Comparison of ENCODE assay signal across 15 cellular contexts in genomic region chr16:16092925-16093624, GRCh38.
A peak's percentile ranks its signal among the peaks of the same experiment; 100 is the strongest.
DNase-seq lines count a peak whose midpoint lies in the region; ATAC-seq and TF ChIP-seq lines count a peak whose summit lies in the region.
"Had no signal": no experiment of that assay in that cellular context is flagged by ENCODE, and none has a peak within 500 bp of the region (broad histone marks: within the 10 kb centered on the region; RNA-seq: fewer than 3 reads in every experiment).

No MANE protein-coding gene starts in this region.

- 0 out of 2 replicates have a peak, but pooled peaks cover 5% of the 10 kb centered on the region for H3F3A ChIP-seq in GM23248 (ENCODE audit: insufficient read depth)

- H2AFZ ChIP-seq in GM23248 (no peak overlapping the region), parathyroid adenoma (no peak overlapping the region)

- no peak overlapping the region for H3K4me3 ChIP-seq in GM23248
- H3K4me3 ChIP-seq in esophagus (ENCODE audit: low read depth in 1 of 2, low read length in 2 of 2), result no peak overlapping the region
- no peak overlapping the region for H3K4me3 ChIP-seq in parathyroid adenoma (ENCODE audit: low read depth, low read length)

- H3K9me2 ChIP-seq in GM23248 (ENCODE audit: insufficient read depth), result no peaks in the 10 kb centered on the region

- no peak overlapping the region for H3K9ac ChIP-seq in GM23248
- H3K9ac ChIP-seq in parathyroid adenoma, result no peak overlapping the region

- no peak for TF ChIP-seq CTCF in parathyroid adenoma (IDR thresholded peaks at IDR 0.05)

- H3K4me2 ChIP-seq in GM23248 (ENCODE audit: unreplicated experiment) (no peak overlapping the region), parathyroid adenoma (ENCODE audit: low read length) (peak overlapping the region; percentile 30)

- H3K79me2 ChIP-seq in GM23248 (ENCODE audit: insufficient read depth) (no peaks in the 10 kb centered on the region), parathyroid adenoma (no peaks in the 10 kb centered on the region)

- H4K20me1 ChIP-seq in GM23248 (ENCODE audit: insufficient read depth), result no peaks in the 10 kb centered on the region

- peaks cover 12% of the 10 kb centered on the region; the same call in 1 of the 2 replicates for H3K4me1 ChIP-seq in GM23248 (ENCODE audit: insufficient read depth)
- no peaks in the 10 kb centered on the region for H3K4me1 ChIP-seq in esophagus (ENCODE audit: control insufficient read depth in 2 of 2, insufficient read depth in 2 of 2, low read length in 1 of 2)
- peaks cover 3% of the 10 kb centered on the region for H3K4me1 ChIP-seq in parathyroid adenoma

- no peaks in the 10 kb centered on the region for H3K27me3 ChIP-seq in GM23248 (replicated peaks; ENCODE audit: insufficient read depth)
- no peaks in the 10 kb centered on the region for H3K27me3 ChIP-seq in esophagus (ENCODE audit: control insufficient read depth in 1 of 2, insufficient read depth in 2 of 2, low read length in 2 of 2)
- no peaks in the 10 kb centered on the region for H3K27me3 ChIP-seq in parathyroid adenoma (ENCODE audit: control insufficient read depth, insufficient read depth, low read length)

- DNase-seq in GM23248 (peak; percentile 36), NCI-H2196 (lab: John Stamatoyannopoulos, UW; ENCODE audit: unreplicated experiment) (peak; percentile 70), posterior vena cava (ENCODE audit: low spot score) (no peak)
- DNase-seq in activated effector memory CD4-positive, alpha-beta T cell treated with Interleukin-2 at 50 U/mL for 16 hours, result no peak
- DNase-seq: activated CD4-positive, alpha-beta T cell treated with anti-CD3 and anti-CD28 coated beads, Interleukin-2, amount 10 ng/mL, durations not matched to agents 24 days and 14 days; activated naive CD4-positive, alpha-beta T cell treated with anti-CD3 and anti-CD28 coated beads, Interleukin-2, amount 10 ng/mL, durations not matched to agents 7 days and 5 days; effector memory CD4-positive, alpha-beta T cell; naive thymus-derived CD8-positive, alpha-beta T cell; NCI-H82; stimulated activated CD4-positive, alpha-beta T cell treated with anti-CD3 and anti-CD28 coated beads, Interleukin-2, amount 100 ng/mL, for 24 hours had no signal

- H3K27ac ChIP-seq in GM23248 (no peak overlapping the region), esophagus (ENCODE audit: low read depth in 2 of 2, low read length in 1 of 2) (peak overlapping the region; percentile 44 to 65), parathyroid adenoma (peak overlapping the region; percentile 7)

- H3K36me3 ChIP-seq in GM23248 (ENCODE audit: low read depth) (peaks cover 9% of the 10 kb centered on the region; the same call in 1 of the 2 replicates), esophagus (ENCODE audit: control insufficient read depth in 2 of 2, insufficient read depth in 2 of 2, low read length in 1 of 2) (peaks cover 23 to 25% of the 10 kb centered on the region in 2 donors), parathyroid adenoma (ENCODE audit: control insufficient read depth, insufficient read depth, low read length) (no peaks in the 10 kb centered on the region)

- H3K9me3 ChIP-seq in GM23248 (ENCODE audit: low read depth), result no peaks in the 10 kb centered on the region
- no peaks in the 10 kb centered on the region for H3K9me3 ChIP-seq in esophagus (ENCODE audit: control insufficient read depth in 2 of 2, insufficient read depth in 1 of 2, low read depth in 1 of 2, low read length in 1 of 2)
- H3K9me3 ChIP-seq in parathyroid adenoma (ENCODE audit: control insufficient read depth, low read length), result no peaks in the 10 kb centered on the region

- ATAC-seq in GM18867 (IDR thresholded peaks at IDR 0.05; ENCODE audit: unreplicated experiment) (no peak), GM19324 (IDR thresholded peaks at IDR 0.05; ENCODE audit: low FRiP score, unreplicated experiment) (no peak)
- ATAC-seq: naive thymus-derived CD8-positive, alpha-beta T cell; SK-N-SH treated with all-trans-retinoic acid at 6 μM for 48 hours had no signal

- in situ Hi-C loops in GM23248 (cut with MboI), result no loop called here

- intact Hi-C loops in posterior vena cava (cut with DNase I), result no loop called here

- 93 to 94% methylated on average over 9 of the region's 9 CpGs for WGBS in GM23248 (ENCODE audit: low coverage in 1 of 2, low lambda C conversion rate in 2 of 2, missing lambda C conversion rate in 2 of 2), 2 experiments
- 56 to 59% methylated on average over 9 of the region's 9 CpGs for whole genome bisulfite sequencing in esophagus, 2 donors

Comparison
In these comparisons a context has a peak if more than half of its experiments do, and no peak if none do; other contexts are left out.
1. DNase-seq: peak in GM23248 (single experiment) and NCI-H2196 (single experiment); none in posterior vena cava (single experiment) and activated effector memory CD4-positive, alpha-beta T cell treated with Interleukin-2 at 50 U/mL for 16 hours (single experiment).